Comparison of ENCODE assay signal across 10 cellular contexts in the genomic region with DNA sequence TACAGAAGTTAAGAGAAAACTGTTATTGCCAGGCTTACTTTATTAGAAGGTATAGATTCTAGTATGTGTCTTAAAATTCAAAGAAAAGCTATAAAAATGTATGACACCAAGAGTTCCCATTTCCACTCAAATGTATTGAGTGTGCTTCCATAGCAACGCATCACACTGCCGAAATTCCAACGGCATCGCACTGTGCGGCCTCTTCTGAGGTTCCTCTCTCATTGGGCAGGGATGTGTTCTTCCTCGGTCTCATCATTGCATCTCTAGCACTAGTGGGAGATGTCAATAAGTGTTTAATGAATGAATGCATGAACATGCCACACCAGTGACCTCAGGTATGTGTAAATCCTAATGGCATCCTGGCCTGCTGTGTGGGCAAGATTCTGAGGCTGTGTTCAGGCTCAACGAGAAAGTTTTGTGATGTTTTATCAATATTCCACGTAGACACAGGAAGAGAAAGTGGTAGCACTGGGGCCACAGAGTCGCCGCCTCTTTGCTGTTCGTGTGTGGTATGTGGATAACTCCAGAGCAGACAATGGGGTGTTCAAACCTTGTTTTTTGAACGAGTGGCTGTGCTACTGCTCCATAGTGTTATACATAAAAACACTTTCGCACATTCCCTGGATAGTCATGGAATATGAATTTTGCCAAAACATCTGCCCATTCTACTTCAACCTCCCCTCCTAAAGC.
DNase-seq lines count a peak whose midpoint lies in the region; ATAC-seq lines count a peak whose summit lies in the region.
"Had no signal": no experiment of that assay in that cellular context is flagged by ENCODE, and none has a peak within 500 bp of the region (broad histone marks: within the 10 kb centered on the region; RNA-seq: fewer than 3 reads in every experiment).

No MANE protein-coding gene starts in this region.

- peaks cover 27% of the 10 kb centered on the region for H3K4me1 ChIP-seq in CD4-positive, alpha-beta memory T cell (ENCODE audit: insufficient read depth, low read length)
- H3K4me1 ChIP-seq in mononuclear cell (ENCODE audit: insufficient read depth, low read length), result peaks cover 15% of the 10 kb centered on the region
- H3K4me1 ChIP-seq: Peyer's patch had no signal

- peaks cover 18 to 24% (median 21%) of the 10 kb centered on the region in 4 donors for H3K4me1 Mint-ChIP-seq in CD4-positive, alpha-beta memory T cell
- peaks cover 22% of the 10 kb centered on the region for H3K4me1 Mint-ChIP-seq in activated CD8-positive, alpha-beta T cell treated with anti-CD3 and anti-CD28 coated beads, Interleukin-2, amount 10 ng/mL, durations not matched to agents 7 days and 5 days (ENCODE audit: low read depth)

- H3K9me3 Mint-ChIP-seq in CD4-positive, alpha-beta memory T cell, result no peaks in the 10 kb centered on the region
- no peaks in the 10 kb centered on the region for H3K9me3 Mint-ChIP-seq in activated CD8-positive, alpha-beta T cell treated with anti-CD3 and anti-CD28 coated beads, Interleukin-2, amount 10 ng/mL, durations not matched to agents 7 days and 5 days (ENCODE audit: insufficient read depth)

- peak in 2 of 5 donors; percentile 6 to 28 for DNase-seq in CD4-positive, alpha-beta memory T cell
- peak; percentile 38 for DNase-seq in activated CD8-positive, alpha-beta T cell treated with anti-CD3 and anti-CD28 coated beads, Interleukin-2, amount 10 ng/mL, durations not matched to agents 7 days and 5 days
- DNase-seq in SHP77 treated with DMSO at 0.1 percent for 48 hours (lab: John Stamatoyannopoulos, UW), result no peak
- no peak for DNase-seq in NK-92 (lab: John Stamatoyannopoulos, UW; ENCODE audit: unreplicated experiment)
- no peak for DNase-seq in activated effector memory CD4-positive, alpha-beta T cell treated with anti-CD3 and anti-CD28 coated beads, Interleukin-2, amount 50 U/mL, for 16 hours
- DNase-seq: NCI-H187 had no signal

- CTCF ChIA-PET in CD4-positive, alpha-beta memory T cell (lab: Charles Lee; ENCODE audit: partially characterized antibody), result interaction anchor here (1.5 kb wide), 1 partner anchor 13 kb away, joined by 3 read pairs; no protein-coding TSS in a partner anchor
- CTCF ChIA-PET in activated CD8-positive, alpha-beta T cell treated with anti-CD3 and anti-CD28 coated beads, Interleukin-2, amount 10 ng/mL, durations not matched to agents 7 days and 5 days (lab: Charles Lee), result interaction anchor here (1.4 kb wide), 1 partner anchor 15 kb away, joined by 3 read pairs; no protein-coding TSS in a partner anchor

- H3K27ac ChIP-seq in CD4-positive, alpha-beta memory T cell (ENCODE audit: low read depth, low read length), result no peak overlapping the region

- no peaks in the 10 kb centered on the region for H3K36me3 ChIP-seq in CD4-positive, alpha-beta memory T cell (ENCODE audit: insufficient read depth, low read length)
- H3K36me3 ChIP-seq: Peyer's patch had no signal

- ATAC-seq in HG02981 (IDR thresholded peaks at IDR 0.05; ENCODE audit: unreplicated experiment), result peak; percentile 9
- ATAC-seq in activated CD8-positive, alpha-beta T cell treated with anti-CD3 and anti-CD28 coated beads, Interleukin-2, amount 10 ng/mL, durations not matched to agents 7 days and 5 days, result peak; percentile 58
- no peak for ATAC-seq in HG03457 (IDR thresholded peaks at IDR 0.05; ENCODE audit: unreplicated experiment)

- H3K27me3 Mint-ChIP-seq in CD4-positive, alpha-beta memory T cell, result no peaks in the 10 kb centered on the region
- peaks cover 1% of the 10 kb centered on the region for H3K27me3 Mint-ChIP-seq in activated CD8-positive, alpha-beta T cell treated with anti-CD3 and anti-CD28 coated beads, Interleukin-2, amount 10 ng/mL, durations not matched to agents 7 days and 5 days (ENCODE audit: low read depth)

- intact Hi-C loops in CD4-positive, alpha-beta memory T cell (cut with micrococcal nuclease), result loop anchor here (10.0 kb wide), 1 partner anchor 1036 kb away; a partner anchor contains a TSS

- H3K4me3 ChIP-seq in CD4-positive, alpha-beta memory T cell (ENCODE audit: low read length in 2 of 2), result peak overlapping the region; percentile 3 to 20
- peak overlapping the region; percentile 31 for H3K4me3 ChIP-seq in mononuclear cell (ENCODE audit: low read length)

- H3K36me3 Mint-ChIP-seq in CD4-positive, alpha-beta memory T cell, result no peaks in the 10 kb centered on the region
- no peaks in the 10 kb centered on the region for H3K36me3 Mint-ChIP-seq in activated CD8-positive, alpha-beta T cell treated with anti-CD3 and anti-CD28 coated beads, Interleukin-2, amount 10 ng/mL, durations not matched to agents 7 days and 5 days (ENCODE audit: low read depth)

- peak overlapping the region; percentile 14 to 88 (median 57) for H3K27ac Mint-ChIP-seq in CD4-positive, alpha-beta memory T cell
- peak overlapping the region; percentile 60 for H3K27ac Mint-ChIP-seq in activated CD8-positive, alpha-beta T cell treated with anti-CD3 and anti-CD28 coated beads, Interleukin-2, amount 10 ng/mL, durations not matched to agents 7 days and 5 days

- peak overlapping the region; percentile 70 to 86 (median 78) for H3K4me3 Mint-ChIP-seq in CD4-positive, alpha-beta memory T cell
- peak overlapping the region; percentile 47 for H3K4me3 Mint-ChIP-seq in activated CD8-positive, alpha-beta T cell treated with anti-CD3 and anti-CD28 coated beads, Interleukin-2, amount 10 ng/mL, durations not matched to agents 7 days and 5 days

- POLR2A ChIA-PET in CD4-positive, alpha-beta memory T cell (lab: Charles Lee; ENCODE audit: partially characterized antibody), result no interaction called here
- POLR2A ChIA-PET in activated CD8-positive, alpha-beta T cell treated with anti-CD3 and anti-CD28 coated beads, Interleukin-2, amount 10 ng/mL, durations not matched to agents 7 days and 5 days (lab: Charles Lee), result no interaction called here

- H3K27me3 ChIP-seq in CD4-positive, alpha-beta memory T cell (ENCODE audit: insufficient read depth, low read length), result no peaks in the 10 kb centered on the region
- H3K27me3 ChIP-seq in mononuclear cell (ENCODE audit: insufficient read depth, low read length), result no peaks in the 10 kb centered on the region
- H3K27me3 ChIP-seq: Peyer's patch had no signal

- H3K9me3 ChIP-seq in CD4-positive, alpha-beta memory T cell (ENCODE audit: control insufficient read depth in 1 of 2, low read length in 2 of 2), result no peaks in the 10 kb centered on the region
- H3K9me3 ChIP-seq in mononuclear cell (ENCODE audit: low read depth, low read length), result no peaks in the 10 kb centered on the region
- H3K9me3 ChIP-seq: Peyer's patch had no signal
